In the genomic region with DNA sequence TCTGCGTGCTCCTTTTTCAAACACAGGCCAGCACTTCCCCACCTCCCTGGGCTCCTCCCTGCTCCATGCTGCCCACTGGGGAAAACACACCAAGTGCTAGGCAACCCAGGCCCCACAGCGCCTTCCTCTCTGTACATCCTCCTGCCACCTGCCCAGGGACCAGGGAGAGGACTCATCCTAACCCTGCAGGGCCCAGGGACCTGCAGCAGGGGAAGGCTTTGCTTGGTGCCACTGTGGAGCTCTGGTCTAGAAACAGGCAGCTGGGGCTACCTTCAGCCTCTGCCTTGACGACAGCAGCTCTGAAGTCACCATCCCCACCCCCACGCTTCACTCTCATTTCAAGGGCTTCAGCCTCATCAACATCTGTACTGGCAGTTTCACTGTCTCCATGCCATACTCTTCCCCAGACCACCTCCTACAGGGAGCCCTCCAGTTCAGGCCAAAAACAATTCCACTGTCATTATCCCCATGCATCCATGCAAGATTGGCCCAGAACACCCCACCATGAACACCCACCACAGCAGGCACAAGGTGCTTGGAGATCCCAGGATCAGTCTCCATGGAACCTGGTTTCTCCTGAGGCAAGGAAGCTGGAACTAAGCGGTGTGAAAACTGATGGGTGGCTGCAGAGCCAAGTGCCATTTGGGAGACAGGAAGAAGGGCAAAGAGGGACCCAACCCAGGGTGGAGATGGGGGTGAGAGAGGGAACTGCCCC, we compare ENCODE assay signal across 8 cellular contexts. TPM values are rescaled to one million over a fixed set of nuclear protein-coding genes. Genes with fewer than 3 reads are reported as not detected.
DNase-seq lines count a peak whose midpoint lies in the region; ATAC-seq, FAIRE-seq and TF ChIP-seq lines count a peak whose summit lies in the region.

No MANE protein-coding gene starts in this region.

- H3K36me3 Mint-ChIP-seq in CD4-positive, CD25-positive, alpha-beta regulatory T cell, result peaks cover 3% of the 10 kb centered on the region
- H3K36me3 Mint-ChIP-seq in osteocyte (ENCODE audit: unreplicated experiment), result no peaks in the 10 kb centered on the region

- peak overlapping the region; percentile 34 for H3K4ac ChIP-seq in H1 (replicated peaks; ENCODE audit: insufficient read length, low read depth, low read length)

- no peaks in the 10 kb centered on the region for H4K20me1 ChIP-seq in H1 (replicated peaks in 1 of 2; ENCODE audit: control insufficient read depth in 1 of 2, insufficient read depth in 2 of 2, low read length in 2 of 2)

- H3K27ac ChIP-seq in CD4-positive, CD25-positive, alpha-beta regulatory T cell (ENCODE audit: insufficient read depth, low read length, poor library complexity, severe bottlenecking), result peak overlapping the region; percentile 87
- H3K27ac ChIP-seq in Peyer's patch, result peak overlapping the region; percentile 90 to 98 (median 92)
- H3K27ac ChIP-seq in H1 (ENCODE audit: low read depth, low read length), result peak overlapping the region; percentile 37; the same call in 1 of the 2 replicates

- 51% methylated on average over 5 of the region's 5 CpGs; no CpG with 5 or more reads in 1 of the 2 experiments for WGBS in H1 (ENCODE audit: extremely low coverage in 1 of 2, insufficient coverage in 1 of 2, insufficient read length in 1 of 2, insufficient replicate concordance in 2 of 2, low coverage in 1 of 2, low lambda C conversion rate in 2 of 2, missing lambda C conversion rate in 1 of 2), 2 experiments

- peak overlapping the region; percentile 93 for H2BK15ac ChIP-seq in H1 (ENCODE audit: low read length)

- peak in 1 of 3 donors; percentile 62 for DNase-seq in CD4-positive, CD25-positive, alpha-beta regulatory T cell
- DNase-seq in Peyer's patch (no peak), H1 (ENCODE audit: low read depth in 1 of 2, low spot score in 2 of 2) (no peak), osteocyte (ENCODE audit: extremely low spot score, unreplicated experiment) (no peak), cerebellar nuclear complex (lab: John Stamatoyannopoulos, UW) (no peak), DMS53 (lab: John Stamatoyannopoulos, UW) (no peak), GM13976 (ENCODE audit: low spot score) (no peak)

- H4K8ac ChIP-seq in H1 (ENCODE audit: extremely low read depth, insufficient read depth, low read length), result no peak overlapping the region

- H3K9me3 Mint-ChIP-seq in CD4-positive, CD25-positive, alpha-beta regulatory T cell, result peaks cover 0 to 2% (median 0%) of the 10 kb centered on the region in 7 donors
- no peaks in the 10 kb centered on the region for H3K9me3 Mint-ChIP-seq in osteocyte (ENCODE audit: unreplicated experiment)

- H3K36me3 ChIP-seq in CD4-positive, CD25-positive, alpha-beta regulatory T cell (ENCODE audit: control insufficient read depth, insufficient read depth, low read length), result peaks cover 29% of the 10 kb centered on the region
- H3K36me3 ChIP-seq in Peyer's patch (peaks cover 0 to 22% (median 0%) of the 10 kb centered on the region in 3 donors), H1 (ENCODE audit: control insufficient read depth in 2 of 4, insufficient read depth in 4 of 4, low read length in 3 of 4) (peaks cover 5 to 24% (median 15%) of the 10 kb centered on the region in 4 experiments; a peak in 5 of 8 replicates)

- H3K4me2 ChIP-seq in H1 (ENCODE audit: insufficient read depth in 1 of 2, low read depth in 2 of 2, low read length in 2 of 2), result peak overlapping the region; percentile 71 to 96

- TF ChIP-seq CTCF in Peyer's patch (IDR thresholded peaks at IDR 0.05) (peak in 1 of 6 experiments; percentile 10), H1 (IDR thresholded peaks at IDR 0.05; ENCODE audit: control extremely low read depth in 1 of 3, insufficient read depth in 1 of 3, low read depth in 1 of 3, low read length in 3 of 3) (no peak), osteocyte (IDR thresholded peaks at IDR 0.05) (no peak), GM13976 (IDR thresholded peaks at IDR 0.05; ENCODE audit: borderline replicate concordance, control extremely low read depth, extremely low read depth, insufficient read depth, missing control alignments) (no peak)

- H3K79me1 ChIP-seq in H1 (ENCODE audit: low read depth, low read length), result peaks cover 14% of the 10 kb centered on the region

- peaks cover 52% of the 10 kb centered on the region for H3K4me1 ChIP-seq in CD4-positive, CD25-positive, alpha-beta regulatory T cell (ENCODE audit: control insufficient read depth, insufficient read depth, low read length, poor library complexity, severe bottlenecking)
- H3K4me1 ChIP-seq in Peyer's patch, result peaks cover 5 to 62% (median 22%) of the 10 kb centered on the region in 4 donors
- H3K4me1 ChIP-seq in H1 (replicated peaks in 1 of 4; ENCODE audit: control insufficient read depth in 3 of 4, insufficient read depth in 4 of 4, low read length in 3 of 4), result peaks cover 9 to 45% (median 31%) of the 10 kb centered on the region in 4 experiments

- no peak overlapping the region for H3K56ac ChIP-seq in H1 (replicated peaks; ENCODE audit: insufficient read length, low read depth, low read length)

- no peak for ATAC-seq in CD4-positive, CD25-positive, alpha-beta regulatory T cell (ENCODE audit: low read depth in 2 of 2)
- ATAC-seq in HG03097 (IDR thresholded peaks at IDR 0.05; ENCODE audit: low FRiP score, unreplicated experiment), result no peak

- peak overlapping the region; percentile 67 for H4K91ac ChIP-seq in H1 (replicated peaks; ENCODE audit: insufficient read length, low read length)

- peaks cover 7% of the 10 kb centered on the region for H3K27me3 Mint-ChIP-seq in CD4-positive, CD25-positive, alpha-beta regulatory T cell
- H3K27me3 Mint-ChIP-seq in osteocyte (ENCODE audit: unreplicated experiment), result no peaks in the 10 kb centered on the region

- H3K18ac ChIP-seq in H1 (ENCODE audit: extremely low read depth, low read length), result peak overlapping the region; percentile 84

- H2BK120ac ChIP-seq in H1 (replicated peaks; ENCODE audit: low read depth, low read length), result no peak overlapping the region

- peak overlapping the region; percentile 87 to 96 (median 92) for H3K4me3 Mint-ChIP-seq in CD4-positive, CD25-positive, alpha-beta regulatory T cell
- peak overlapping the region; percentile 77 for H3K4me3 Mint-ChIP-seq in osteocyte (ENCODE audit: unreplicated experiment)

- peaks cover 0 to 36% of the 10 kb centered on the region in 2 experiments; a peak in 2 of 4 replicates for H3K79me2 ChIP-seq in H1 (ENCODE audit: control insufficient read depth in 1 of 2, insufficient read depth in 2 of 2, low read length in 2 of 2)

- CTCF ChIA-PET in H1 (lab: Charles Lee; ENCODE audit: partially characterized antibody), result interaction anchor here (0.7 to 50.1 kb wide), 11 partner anchors 8 to 122 kb away, joined by 3 to 1874 read pairs (median 6); partner anchors contain the start of genes CASQ1, KCNJ10 and KCNJ9

- H2BK20ac ChIP-seq in H1 (ENCODE audit: low read length), result peak overlapping the region; percentile 29; the same call in 1 of the 2 replicates

- peaks cover 15 to 68% (median 36%) of the 10 kb centered on the region in 4 donors for H3K4me1 Mint-ChIP-seq in CD4-positive, CD25-positive, alpha-beta regulatory T cell
- peaks cover 26% of the 10 kb centered on the region for H3K4me1 Mint-ChIP-seq in osteocyte (ENCODE audit: unreplicated experiment)

- no peak for TF ChIP-seq RAD21 in H1 (IDR thresholded peaks at IDR 0.05 in 1 of 2, conservative IDR thresholded peaks at IDR 0.05 in 1 of 2; ENCODE audit: low read depth in 2 of 2, low read length in 2 of 2)

- FAIRE-seq in H1 (lab: Jason Lieb, UNC), result no peak

- POLR2A ChIA-PET in H1 (lab: Charles Lee; ENCODE audit: partially characterized antibody), result interaction anchor here (0.7 to 5.1 kb wide), 11 partner anchors 11 to 187 kb away, joined by 3 to 39 read pairs (median 3); partner anchors contain the start of genes ATP1A2, DCAF8, KCNJ10 and KCNJ9

- peak overlapping the region; percentile 8 to 59 (median 30); a peak in 3 of 7 replicates for H3K9ac ChIP-seq in H1 (replicated peaks in 1 of 4; ENCODE audit: extremely low read depth in 1 of 4, low read depth in 3 of 4, low read length in 3 of 4)

- peak overlapping the region; percentile 95; the same call in 1 of the 2 replicates for H2BK12ac ChIP-seq in H1 (ENCODE audit: low read depth, low read length)

- no peak overlapping the region for H4K5ac ChIP-seq in H1 (ENCODE audit: insufficient read length, low read depth, low read length)

- H2AK5ac ChIP-seq in H1 (ENCODE audit: low read depth, low read length), result peak overlapping the region; percentile 75; the same call in 1 of the 2 replicates

- no peaks in the 10 kb centered on the region for H3K9me3 ChIP-seq in CD4-positive, CD25-positive, alpha-beta regulatory T cell (ENCODE audit: control insufficient read depth in 2 of 2, low read length in 2 of 2)
- H3K9me3 ChIP-seq in Peyer's patch, result no peaks in the 10 kb centered on the region
- no peaks in the 10 kb centered on the region; a peak in 1 of 4 replicates for H3K9me3 ChIP-seq in H1 (ENCODE audit: insufficient read depth in 2 of 2, low read depth in 1 of 2, low read length in 1 of 2)

- TF ChIP-seq POLR2A in Peyer's patch (IDR thresholded peaks at IDR 0.05), result no peak
- 0 out of 3 replicates have a peak, but pooled peaks of 1 of the 2 experiments have one; percentile 30 for TF ChIP-seq POLR2A in H1 (IDR thresholded peaks at IDR 0.05; ENCODE audit: control extremely low read depth in 1 of 2, low read depth in 2 of 2, low read length in 2 of 2)

- in situ Hi-C loops in GM13976 (cut with MboI; ENCODE audit: low sequenced_read_pairs, unreplicated experiment), result loop anchor here (10.0 kb wide), 1 partner anchor 277 kb away; no protein-coding TSS in a partner anchor

- peak overlapping the region; percentile 87 for H2BK5ac ChIP-seq in H1 (ENCODE audit: low read depth, low read length)

- no peak for TF ChIP-seq EP300 in H1 (IDR thresholded peaks at IDR 0.05; ENCODE audit: borderline replicate concordance in 1 of 2, low read depth in 2 of 2, low read length in 2 of 2)

- H3K4me3 ChIP-seq in CD4-positive, CD25-positive, alpha-beta regulatory T cell (ENCODE audit: low read depth, low read length), result peak overlapping the region; percentile 85
- H3K4me3 ChIP-seq in Peyer's patch (peak overlapping the region; percentile 73 to 94 (median 85)), H1 (ENCODE audit: extremely low read depth in 1 of 4, insufficient read depth in 2 of 4, low read depth in 3 of 4, low read length in 4 of 4) (peak overlapping the region; percentile 59 to 92 (median 80))

- H3K14ac ChIP-seq in H1 (ENCODE audit: insufficient read length), result no peak overlapping the region

- peaks cover 19% of the 10 kb centered on the region for H3K23me2 ChIP-seq in H1 (ENCODE audit: low read depth, low read length)

- no peak overlapping the region for H3K23ac ChIP-seq in H1 (ENCODE audit: insufficient read length)

- no peak overlapping the region for H2AFZ ChIP-seq in H1 (ENCODE audit: low read length)

- H3K27me3 ChIP-seq in CD4-positive, CD25-positive, alpha-beta regulatory T cell (ENCODE audit: control insufficient read depth, insufficient read depth, low read length), result no peaks in the 10 kb centered on the region
- H3K27me3 ChIP-seq in Peyer's patch, result no peaks in the 10 kb centered on the region
- H3K27me3 ChIP-seq in H1 (replicated peaks in 1 of 4; ENCODE audit: control insufficient read depth in 3 of 4, extremely low read depth in 1 of 4, insufficient read depth in 3 of 4, low read length in 3 of 4), result no peaks in the 10 kb centered on the region

- peak overlapping the region; percentile 82 to 95 (median 95) for H3K27ac Mint-ChIP-seq in CD4-positive, CD25-positive, alpha-beta regulatory T cell
- no peak overlapping the region for H3K27ac Mint-ChIP-seq in osteocyte (ENCODE audit: unreplicated experiment)

RNA-seq across cellular contexts. Expression of gene IGSF8, which starts 1.1 kb away (rescaled TPM):
- 33.9 TPM for total RNA-seq in CD4-positive, CD25-positive, alpha-beta regulatory T cell
- polyA plus RNA-seq in CD4-positive, CD25-positive, alpha-beta regulatory T cell, result 10 to 100 TPM; 39.2 to 45.5 (median 43.0) TPM
- total RNA-seq in Peyer's patch (10 to 100 TPM; 20.6 to 65.3 (median 38.9) TPM), osteocyte (24.0 and 26.6 TPM in 2 replicates)
- total RNA-seq in H1 (2021; fragmentation: NEBNext Ultra II Directional; extraction: Animal tissue kit (Norgen Biotek cat#: 25700)), result 69.6 and 71.2 TPM in 2 replicates
- polyA plus RNA-seq in H1 (2011; rRNA removed), result 132 and 166 TPM in 2 replicates
- polyA plus RNA-seq in H1 (2011; cell fraction: cytosol; rRNA removed), result 103 TPM
- 322 TPM for polyA plus RNA-seq in H1 (2011; cell fraction: nucleus; rRNA removed)
- 55.1 to 95.1 TPM (median 90.2 TPM) in 4 replicates for polyA plus RNA-seq in H1 (2012, experiment 1 of 2)
- 79.5 TPM for polyA plus RNA-seq in H1 (2012, experiment 2 of 2)
- polyA plus RNA-seq in H1 (2013, experiment 1 of 2), result 88.6 TPM
- polyA plus RNA-seq in H1 (2013, experiment 2 of 2), result 77.7 TPM
- 34.3 and 46.3 TPM in 2 replicates for polyA minus RNA-seq in H1 (2011; rRNA and poly(A)+ RNA removed)
- polyA minus RNA-seq in H1 (2011; cell fraction: cytosol; rRNA and poly(A)+ RNA removed), result 47.9 TPM
- polyA minus RNA-seq in H1 (2011; cell fraction: nucleus; rRNA and poly(A)+ RNA removed), result 57.2 TPM

RNA-seq across cellular contexts. Expression of gene KCNJ9, which starts 16.0 kb away (rescaled TPM):
- not detected for total RNA-seq in CD4-positive, CD25-positive, alpha-beta regulatory T cell
- under 1 TPM in 2 of 4 donors, not detected in 2; 0.05 to 0.25 TPM for polyA plus RNA-seq in CD4-positive, CD25-positive, alpha-beta regulatory T cell
- total RNA-seq in Peyer's patch (not detected), osteocyte (not detected in 2 replicates)
- total RNA-seq in H1 (2021; fragmentation: NEBNext Ultra II Directional; extraction: Animal tissue kit (Norgen Biotek cat#: 25700)), result 0.08 and 0.13 TPM in 2 replicates
- polyA plus RNA-seq in H1 (2011; rRNA removed), result 0.02 and 0.11 TPM in 2 replicates
- polyA plus RNA-seq in H1 (2011; cell fraction: cytosol; rRNA removed), result 0.08 TPM
- polyA plus RNA-seq in H1 (2011; cell fraction: nucleus; rRNA removed), result 0.14 TPM
- 0.10 to 0.19 TPM (median 0.12 TPM) in 3 of 4 replicates, not detected in the other for polyA plus RNA-seq in H1 (2012, experiment 1 of 2)
- 0.03 TPM for polyA plus RNA-seq in H1 (2012, experiment 2 of 2)
- polyA plus RNA-seq in H1 (2013, experiment 1 of 2), result 0.02 TPM
- polyA plus RNA-seq in H1 (2013, experiment 2 of 2), result 0.04 TPM
- polyA minus RNA-seq in H1 (2011; rRNA and poly(A)+ RNA removed), result 0.13 TPM in 1 of 2 replicates, not detected in the other
- polyA minus RNA-seq in H1 (2011; cell fraction: cytosol; rRNA and poly(A)+ RNA removed), result not detected
- not detected for polyA minus RNA-seq in H1 (2011; cell fraction: nucleus; rRNA and poly(A)+ RNA removed)

RNA-seq across cellular contexts. Expression of gene ATP1A2, which starts 18.2 kb away (rescaled TPM):
- not detected for total RNA-seq in CD4-positive, CD25-positive, alpha-beta regulatory T cell
- not detected for polyA plus RNA-seq in CD4-positive, CD25-positive, alpha-beta regulatory T cell
- total RNA-seq in Peyer's patch (1 to 10 TPM; 2.3 to 7.4 (median 6.0) TPM), osteocyte (8.2 and 8.5 TPM in 2 replicates)
- total RNA-seq in H1 (2021; fragmentation: NEBNext Ultra II Directional; extraction: Animal tissue kit (Norgen Biotek cat#: 25700)), result 34.8 and 39.7 TPM in 2 replicates
- 40.8 and 54.2 TPM in 2 replicates for polyA plus RNA-seq in H1 (2011; rRNA removed)
- polyA plus RNA-seq in H1 (2011; cell fraction: cytosol; rRNA removed), result 60.3 TPM
- polyA plus RNA-seq in H1 (2011; cell fraction: nucleus; rRNA removed), result 193 TPM
- polyA plus RNA-seq in H1 (2012, experiment 1 of 2), result 41.3 to 57.9 TPM (median 44.4 TPM) in 4 replicates
- 14.0 TPM for polyA plus RNA-seq in H1 (2012, experiment 2 of 2)
- polyA plus RNA-seq in H1 (2013, experiment 1 of 2), result 23.7 TPM
- polyA plus RNA-seq in H1 (2013, experiment 2 of 2), result 22.3 TPM
- 103 and 110 TPM in 2 replicates for polyA minus RNA-seq in H1 (2011; rRNA and poly(A)+ RNA removed)
- 45.0 TPM for polyA minus RNA-seq in H1 (2011; cell fraction: cytosol; rRNA and poly(A)+ RNA removed)
- 77.4 TPM for polyA minus RNA-seq in H1 (2011; cell fraction: nucleus; rRNA and poly(A)+ RNA removed)

RNA-seq across cellular contexts. Expression of gene KCNJ10, which starts 27.4 kb away (rescaled TPM):
- not detected for total RNA-seq in CD4-positive, CD25-positive, alpha-beta regulatory T cell
- not detected for polyA plus RNA-seq in CD4-positive, CD25-positive, alpha-beta regulatory T cell
- total RNA-seq in Peyer's patch, result not detected
- 2.2 and 2.4 TPM in 2 replicates for total RNA-seq in H1 (2021; fragmentation: NEBNext Ultra II Directional; extraction: Animal tissue kit (Norgen Biotek cat#: 25700))
- polyA plus RNA-seq in H1 (2011; rRNA removed), result 1.7 and 3.5 TPM in 2 replicates
- polyA plus RNA-seq in H1 (2011; cell fraction: cytosol; rRNA removed), result 1.5 TPM
- polyA plus RNA-seq in H1 (2011; cell fraction: nucleus; rRNA removed), result 4.7 TPM
- polyA plus RNA-seq in H1 (2012, experiment 1 of 2), result 1.1 to 1.8 TPM (median 1.4 TPM) in 4 replicates
- polyA plus RNA-seq in H1 (2012, experiment 2 of 2), result 0.59 TPM
- polyA plus RNA-seq in H1 (2013, experiment 1 of 2), result 1.5 TPM
- 1.2 TPM for polyA plus RNA-seq in H1 (2013, experiment 2 of 2)
- polyA minus RNA-seq in H1 (2011; rRNA and poly(A)+ RNA removed), result 3.5 and 3.7 TPM in 2 replicates
- 0.73 TPM for polyA minus RNA-seq in H1 (2011; cell fraction: cytosol; rRNA and poly(A)+ RNA removed)
- 1.7 TPM for polyA minus RNA-seq in H1 (2011; cell fraction: nucleus; rRNA and poly(A)+ RNA removed)
- total RNA-seq in osteocyte, result not detected in 2 replicates

RNA-seq across cellular contexts. Expression of gene ATP1A4, which starts 54.0 kb away (rescaled TPM):
- total RNA-seq in CD4-positive, CD25-positive, alpha-beta regulatory T cell, result not detected
- not detected for polyA plus RNA-seq in CD4-positive, CD25-positive, alpha-beta regulatory T cell
- total RNA-seq in Peyer's patch (under 1 TPM in 1 of 4 donors, not detected in 3; 0.57 TPM), osteocyte (not detected in 2 replicates)
- 0.57 and 0.61 TPM in 2 replicates for total RNA-seq in H1 (2021; fragmentation: NEBNext Ultra II Directional; extraction: Animal tissue kit (Norgen Biotek cat#: 25700))
- 0.48 and 0.80 TPM in 2 replicates for polyA plus RNA-seq in H1 (2011; rRNA removed)
- polyA plus RNA-seq in H1 (2011; cell fraction: cytosol; rRNA removed), result 0.62 TPM
- polyA plus RNA-seq in H1 (2011; cell fraction: nucleus; rRNA removed), result 1.1 TPM
- 0.39 to 0.72 TPM (median 0.42 TPM) in 4 replicates for polyA plus RNA-seq in H1 (2012, experiment 1 of 2)
- polyA plus RNA-seq in H1 (2012, experiment 2 of 2), result 0.09 TPM
- 0.51 TPM for polyA plus RNA-seq in H1 (2013, experiment 1 of 2)
- polyA plus RNA-seq in H1 (2013, experiment 2 of 2), result 0.53 TPM
- 0.44 and 0.63 TPM in 2 replicates for polyA minus RNA-seq in H1 (2011; rRNA and poly(A)+ RNA removed)
- polyA minus RNA-seq in H1 (2011; cell fraction: cytosol; rRNA and poly(A)+ RNA removed), result 0.66 TPM
- 0.40 TPM for polyA minus RNA-seq in H1 (2011; cell fraction: nucleus; rRNA and poly(A)+ RNA removed)

Comparison
In these comparisons a context has a peak if more than half of its experiments do, and no peak if none do; other contexts are left out.
1. H3K27ac ChIP-seq: peak in every context shown above with its lines; median percentile 92 in Peyer's patch; 87 in CD4-positive, CD25-positive, alpha-beta regulatory T cell; 37 in H1.